Comparison of ENCODE assay signal across 8 cellular contexts in the genomic region with DNA sequence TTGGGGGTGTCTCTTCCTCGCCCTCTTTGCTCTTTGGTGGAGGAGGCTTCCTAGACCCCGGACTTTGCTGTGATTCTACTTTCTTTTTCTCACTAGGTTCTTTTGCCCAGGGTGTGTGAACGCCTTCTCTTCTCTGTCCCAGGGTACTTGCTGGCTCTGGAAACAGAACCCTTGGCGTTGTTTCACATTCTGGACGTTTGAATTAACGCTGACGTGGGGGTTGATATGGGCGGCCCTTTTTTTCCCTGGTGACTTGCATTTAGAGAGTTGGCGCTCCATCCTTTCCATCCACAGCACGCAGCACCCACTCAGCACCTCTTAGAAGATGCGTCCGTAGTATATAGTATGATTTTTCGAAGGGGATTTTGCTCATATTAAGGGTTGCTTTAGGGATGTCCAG. TPM values are rescaled to one million over a fixed set of nuclear protein-coding genes. Genes with fewer than 3 reads are reported as not detected.
DNase-seq lines count a peak whose midpoint lies in the region; ATAC-seq and TF ChIP-seq lines count a peak whose summit lies in the region.
"Not testable (repeated sequence)": the region's sequence is repeated elsewhere in the genome, so short reads cannot be mapped to it uniquely, and the experiment has no call there.

No MANE protein-coding gene starts in this region.

- H3K36me3 Mint-ChIP-seq in endodermal cell (ENCODE audit: low read depth); naive B cell; stimulated activated effector memory CD8-positive, alpha-beta T cell treated with anti-CD3 and anti-CD28 coated beads, Interleukin-12 subunit alpha, Interleukin-12 subunit beta, amount 100 ng/mL, for 72 hours: not testable (repeated sequence)

- H3K4me1 ChIP-seq in BE2C = peaks cover 10% of the 10 kb centered on the region
- not testable (repeated sequence) for H3K4me1 ChIP-seq in adipocyte (ENCODE audit: control insufficient read depth, insufficient read depth, low read length); endodermal cell (ENCODE audit: control insufficient read depth, insufficient read depth, low read length); iPS-15b (ENCODE audit: control insufficient read depth, insufficient read depth, low read length)

- H3K4me3 Mint-ChIP-seq in endodermal cell = peak overlapping the region; percentile 83
- peak overlapping the region; percentile 74 to 97 (median 96) for H3K4me3 Mint-ChIP-seq in naive B cell
- peak overlapping the region; percentile 96 for H3K4me3 Mint-ChIP-seq in stimulated activated effector memory CD8-positive, alpha-beta T cell treated with anti-CD3 and anti-CD28 coated beads, Interleukin-12 subunit alpha, Interleukin-12 subunit beta, amount 100 ng/mL, for 72 hours

- H3K9ac ChIP-seq in adipocyte (ENCODE audit: low read length) = peak overlapping the region; percentile 98
- peak overlapping the region; percentile 87 for H3K9ac ChIP-seq in endodermal cell (ENCODE audit: extremely low read depth, low read length, poor library complexity, severe bottlenecking)
- H3K9ac ChIP-seq in iPS-15b (ENCODE audit: low read depth, low read length) = peak overlapping the region; percentile 94

- not testable (repeated sequence) for H3K27me3 Mint-ChIP-seq in endodermal cell (ENCODE audit: insufficient read depth); naive B cell

- H3K9me3 ChIP-seq in BE2C; adipocyte (ENCODE audit: control insufficient read depth, low read length); endodermal cell (ENCODE audit: control insufficient read depth, low read length); iPS-15b (ENCODE audit: control insufficient read depth, insufficient read depth, low read length): not testable (repeated sequence)

- not testable (repeated sequence) for H3K9me3 Mint-ChIP-seq in endodermal cell; naive B cell; stimulated activated effector memory CD8-positive, alpha-beta T cell treated with anti-CD3 and anti-CD28 coated beads, Interleukin-12 subunit alpha, Interleukin-12 subunit beta, amount 100 ng/mL, for 72 hours

- not testable (repeated sequence) for H3K27ac ChIP-seq in endodermal cell (ENCODE audit: low read depth, low read length)

- DNase-seq in BE2C; endodermal cell; naive B cell; stimulated activated effector memory CD8-positive, alpha-beta T cell treated with anti-CD3 and anti-CD28 coated beads, Interleukin-12 subunit alpha, Interleukin-12 subunit beta, amount 100 ng/mL, for 72 hours (ENCODE audit: low spot score in 2 of 2): not testable (repeated sequence)
- DNase-seq in adipocyte (ENCODE audit: low read depth) = peak; percentile 45

- H3K27ac Mint-ChIP-seq in endodermal cell (peak overlapping the region; percentile 26), naive B cell (peak overlapping the region in 4 of 6 donors; percentile 49 to 95 (median 80))
- peak overlapping the region; percentile 96 for H3K27ac Mint-ChIP-seq in stimulated activated effector memory CD8-positive, alpha-beta T cell treated with anti-CD3 and anti-CD28 coated beads, Interleukin-12 subunit alpha, Interleukin-12 subunit beta, amount 100 ng/mL, for 72 hours

- not testable (repeated sequence) for H3K27me3 ChIP-seq in BE2C; adipocyte (replicated peaks; ENCODE audit: control insufficient read depth, insufficient read depth, low read length); endodermal cell (ENCODE audit: control insufficient read depth, insufficient read depth, low read length, poor library complexity, severe bottlenecking); iPS-15b (ENCODE audit: control insufficient read depth, insufficient read depth, low read length)

- 2 to 7% methylated on average over 7 to 10 of the region's 13 CpGs for WGBS in endodermal cell (ENCODE audit: insufficient coverage in 1 of 2, insufficient read length in 1 of 2), 2 experiments

- TF ChIP-seq CTCF in BE2C (IDR thresholded peaks at IDR 0.05; ENCODE audit: low read depth, low read length); endodermal cell (conservative IDR thresholded peaks at IDR 0.05): not testable (repeated sequence)

- H3K4me1 Mint-ChIP-seq in endodermal cell (peaks cover 11% of the 10 kb centered on the region), naive B cell (peaks cover 13 to 40% (median 18%) of the 10 kb centered on the region in 3 donors)
- peaks cover 20% of the 10 kb centered on the region for H3K4me1 Mint-ChIP-seq in stimulated activated effector memory CD8-positive, alpha-beta T cell treated with anti-CD3 and anti-CD28 coated beads, Interleukin-12 subunit alpha, Interleukin-12 subunit beta, amount 100 ng/mL, for 72 hours

- not testable (repeated sequence) for H3K36me3 ChIP-seq in BE2C; adipocyte (ENCODE audit: control insufficient read depth, insufficient read depth, low read length, severe bottlenecking); endodermal cell (ENCODE audit: control insufficient read depth, insufficient read depth, low read length); iPS-15b (ENCODE audit: control insufficient read depth, insufficient read depth, low read length)

- ATAC-seq in HG03354 (IDR thresholded peaks at IDR 0.05; ENCODE audit: poor library complexity, severe bottlenecking, unreplicated experiment) (peak; percentile 1), SK-N-SH treated with all-trans-retinoic acid at 6 μM for 48 hours (peak; percentile 17)
- not testable (repeated sequence) for ATAC-seq in naive B cell (ENCODE audit: low read depth in 2 of 2); stimulated activated effector memory CD8-positive, alpha-beta T cell treated with anti-CD3 and anti-CD28 coated beads, Interleukin-12 subunit alpha, Interleukin-12 subunit beta, amount 100 ng/mL, for 72 hours

- H3K4me3 ChIP-seq in BE2C (ENCODE audit: low read depth, low read length) = peak overlapping the region; percentile 100
- H3K4me3 ChIP-seq in adipocyte (ENCODE audit: low read length) = peak overlapping the region; percentile 96
- H3K4me3 ChIP-seq in endodermal cell (ENCODE audit: low read length) = peak overlapping the region; percentile 97
- H3K4me3 ChIP-seq in iPS-15b (ENCODE audit: low read depth, low read length) = peak overlapping the region; percentile 99

RNA-seq across cellular contexts. Expression of gene KCTD5, which starts 0.7 kb away (rescaled TPM):
- 106 TPM for polyA plus RNA-seq in BE2C (2012; ENCODE audit: insufficient read depth, insufficient read length, low read depth)
- 10 to 100 TPM; 29.8 to 32.6 TPM for total RNA-seq in endodermal cell
- 26.2 TPM for polyA plus RNA-seq in endodermal cell (2013, experiment 1 of 2)
- 27.1 TPM for polyA plus RNA-seq in endodermal cell (2013, experiment 2 of 2)
- polyA plus RNA-seq in naive B cell (ENCODE audit: low read depth in 6 of 6) = 10 to 100 TPM; 18.3 to 27.5 (median 22.3) TPM

RNA-seq across cellular contexts. Expression of gene PRSS27, which starts 37.0 kb away (rescaled TPM):
- not detected for polyA plus RNA-seq in BE2C (2012; ENCODE audit: insufficient read depth, insufficient read length, low read depth)
- total RNA-seq in endodermal cell = 1 to 10 TPM; 3.7 to 4.2 TPM
- polyA plus RNA-seq in endodermal cell (2013, experiment 1 of 2) = 4.2 TPM
- 2.7 TPM for polyA plus RNA-seq in endodermal cell (2013, experiment 2 of 2)
- polyA plus RNA-seq in naive B cell (ENCODE audit: low read depth in 6 of 6) = under 1 TPM in 1 of 6 donors, not detected in 5; 0.36 TPM

Comparison
In these comparisons a context has a peak if more than half of its experiments do, and no peak if none do; other contexts are left out.
1. H3K27ac Mint-ChIP-seq: peak in every context shown above with its lines; median percentile 96 in stimulated activated effector memory CD8-positive, alpha-beta T cell treated with anti-CD3 and anti-CD28 coated beads, Interleukin-12 subunit alpha, Interleukin-12 subunit beta, amount 100 ng/mL, for 72 hours; 80 in naive B cell; 26 in endodermal cell.